ENCODE assay signal across 24 cellular contexts in genomic region chr4:102492531-102493241, GRCh38.
"Had no signal": no experiment of that assay in that cellular context is flagged by ENCODE, and none has a peak within 500 bp of the region (broad histone marks: within the 10 kb centered on the region; RNA-seq: fewer than 3 reads in every experiment).

No MANE protein-coding gene starts in this region.

- H3K27me3 ChIP-seq: ascending aorta, breast epithelium, right atrium auricular region, tibial artery had no signal

- DNase-seq: activated CD4-positive, alpha-beta T cell treated with anti-CD3 and anti-CD28 coated beads, Interleukin-2, amount 50 U/mL, for 1 hour; activated CD8-positive, alpha-beta memory T cell treated with anti-CD3 and anti-CD28 coated beads, Interleukin-2, amount 50 U/mL, for 4 hours; activated naive CD4-positive, alpha-beta T cell treated with anti-CD3 and anti-CD28 coated beads, Interleukin-2, amount 10 ng/mL, durations not matched to agents 7 days and 5 days; activated naive CD8-positive, alpha-beta T cell treated with anti-CD3 and anti-CD28 coated beads, Interleukin-2, amount 50 U/mL, for 24 hours; activated T-cell treated with anti-CD3 and anti-CD28 coated beads, Interleukin-2, amount 50 U/mL, for 4 hours; cerebellar nuclear complex; effector memory CD4-positive, alpha-beta T cell; foreskin melanocyte; glutamatergic neuron; hypothalamus; mucosa of descending colon; naive thymus-derived CD4-positive, alpha-beta T cell; stimulated activated naive CD8-positive, alpha-beta T cell treated with anti-CD3 and anti-CD28 coated beads, Interleukin-15, Interleukin-2, amounts not matched to agents 100 U/mL and 50 U/mL, for 24 hours; substantia nigra; T-helper 1 cell; T1000; tibial artery had no signal

- H3K9me3 Mint-ChIP-seq: activated naive CD8-positive, alpha-beta T cell treated with anti-CD3 and anti-CD28 coated beads, Interleukin-2, amount 50 U/mL, for 24 hours had no signal

- H3K36me3 ChIP-seq: ascending aorta, breast epithelium, prostate gland, right atrium auricular region, tibial artery had no signal

- H3K27ac Mint-ChIP-seq: activated naive CD4-positive, alpha-beta T cell treated with anti-CD3 and anti-CD28 coated beads, Interleukin-2, amount 10 ng/mL, durations not matched to agents 7 days and 5 days; dendritic cell treated with granulocyte-macrophage colony-stimulating factor and Interleukin-4, amounts not matched to agents 40 ng/mL and 50 ng/mL, for 4 days; memory B cell had no signal

- H3K9me3 ChIP-seq: ascending aorta, breast epithelium, mucosa of descending colon, prostate gland, right atrium auricular region, tibial artery had no signal

- H3K4me3 ChIP-seq: ascending aorta, breast epithelium, mucosa of descending colon, prostate gland, right atrium auricular region, skin epidermis, tibial artery had no signal

- H3K27me3 Mint-ChIP-seq: activated naive CD4-positive, alpha-beta T cell treated with anti-CD3 and anti-CD28 coated beads, Interleukin-2, amount 10 ng/mL, durations not matched to agents 7 days and 5 days; activated naive CD8-positive, alpha-beta T cell treated with anti-CD3 and anti-CD28 coated beads, Interleukin-2, amount 50 U/mL, for 24 hours; memory B cell; naive thymus-derived CD4-positive, alpha-beta T cell had no signal

- H3K36me3 Mint-ChIP-seq: memory B cell had no signal

- H3K4me3 Mint-ChIP-seq: activated naive CD4-positive, alpha-beta T cell treated with anti-CD3 and anti-CD28 coated beads, Interleukin-2, amount 10 ng/mL, durations not matched to agents 7 days and 5 days; activated naive CD8-positive, alpha-beta T cell treated with anti-CD3 and anti-CD28 coated beads, Interleukin-2, amount 50 U/mL, for 24 hours; activated T-cell treated with anti-CD3 and anti-CD28 coated beads, Interleukin-2, amount 50 U/mL, for 4 hours; dendritic cell treated with granulocyte-macrophage colony-stimulating factor and Interleukin-4, amounts not matched to agents 40 ng/mL and 50 ng/mL, for 4 days; memory B cell had no signal

- H3K27ac ChIP-seq: ascending aorta, breast epithelium, prostate gland, right atrium auricular region, skin epidermis, tibial artery had no signal

- H3K4me1 Mint-ChIP-seq: memory B cell had no signal

- H3K4me1 ChIP-seq: breast epithelium, prostate gland, tibial artery had no signal

- ATAC-seq: naive thymus-derived CD4-positive, alpha-beta T cell had no signal
